Comparison of ENCODE assay signal across 17 cellular contexts in the genomic region with DNA sequence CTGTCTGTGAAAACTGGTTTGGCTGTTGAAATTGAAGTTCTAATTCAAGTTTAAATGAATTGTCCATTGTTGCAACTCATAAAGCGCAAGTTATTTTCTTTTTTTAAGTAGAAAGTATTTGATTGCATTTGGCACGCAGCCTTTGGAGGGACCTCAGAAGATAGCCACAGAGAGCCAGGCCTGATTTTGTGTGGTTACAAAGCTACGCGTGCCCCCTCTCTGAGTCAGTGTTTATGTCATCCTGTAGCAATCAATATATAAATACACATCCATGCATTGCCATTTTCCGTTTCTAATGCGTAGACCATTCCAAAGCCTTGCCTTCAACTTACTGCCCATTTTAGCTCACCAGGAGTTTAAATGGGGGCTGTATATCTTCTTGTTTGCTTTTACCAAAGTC.
A peak's percentile ranks its signal among the peaks of the same experiment; 100 is the strongest.
DNase-seq lines count a peak whose midpoint lies in the region; ATAC-seq and TF ChIP-seq lines count a peak whose summit lies in the region.
"Had no signal": no experiment of that assay in that cellular context is flagged by ENCODE, and none has a peak within 500 bp of the region (broad histone marks: within the 10 kb centered on the region; RNA-seq: fewer than 3 reads in every experiment).

No MANE protein-coding gene starts in this region.

- H3K36me3 Mint-ChIP-seq in chondrocyte (ENCODE audit: low read depth) (peaks cover 17% of the 10 kb centered on the region), WTC11 (peaks cover 9% of the 10 kb centered on the region)
- H3K36me3 Mint-ChIP-seq: natural killer cell had no signal

- TF ChIP-seq CTCF in RWPE1 (conservative IDR thresholded peaks at IDR 0.05; ENCODE audit: low read depth) (no peak), chondrocyte (IDR thresholded peaks at IDR 0.05) (no peak), WTC11 (IDR thresholded peaks at IDR 0.05) (no peak)

- ATAC-seq in GM19463 (IDR thresholded peaks at IDR 0.05; ENCODE audit: unreplicated experiment) (no peak), WTC11 (no peak)
- ATAC-seq: lower lobe of right lung, natural killer cell had no signal

- no peaks in the 10 kb centered on the region for H3K9me3 Mint-ChIP-seq in chondrocyte (ENCODE audit: low read depth)
- no peaks in the 10 kb centered on the region for H3K9me3 Mint-ChIP-seq in WTC11
- H3K9me3 Mint-ChIP-seq: natural killer cell; stimulated activated naive CD8-positive, alpha-beta T cell treated with anti-CD3 and anti-CD28 coated beads, Interleukin-15, Interleukin-2, amounts not matched to agents 100 ng/mL and 50 ng/mL, for 24 hours had no signal

- CTCF ChIA-PET in RWPE1 (lab: Yijun Ruan, JAX) (interaction anchor here (0.6 to 1.2 kb wide), 2 partner anchors 110 to 124 kb away, joined by 3 to 7 read pairs; no protein-coding TSS in a partner anchor), WTC11 (lab: Charles Lee) (no interaction called here)

- peak; percentile 73 for DNase-seq in EL
- no peak for DNase-seq in RWPE1 (ENCODE audit: low spot score)
- no peak for DNase-seq in chondrocyte (ENCODE audit: low spot score)
- peak; percentile 75 for DNase-seq in non-pigmented ciliary epithelial cell (ENCODE audit: low read depth)
- no peak for DNase-seq in DMS53 treated with DMSO at 0.1 percent for 48 hours (lab: John Stamatoyannopoulos, UW; ENCODE audit: unreplicated experiment)
- DNase-seq in RKO (ENCODE audit: low spot score): no peak
- no peak for DNase-seq in WTC11 (ENCODE audit: low spot score)
- DNase-seq: activated CD8-positive, alpha-beta memory T cell treated with anti-CD3 and anti-CD28 coated beads, Interleukin-2, amount 50 U/mL, for 48 hours; COR-L47; KBM-7; lower lobe of right lung; natural killer cell; NCI-H1417 treated with DMSO at 0.1 percent for 48 hours; NCI-H226; SHP77 treated with DMSO at 0.1 percent for 48 hours had no signal

- peak overlapping the region; percentile 39 for H3K27ac ChIP-seq in RWPE1
- H3K27ac ChIP-seq: lower lobe of right lung had no signal

- POLR2A ChIA-PET in RWPE1 (lab: Yijun Ruan, JAX; ENCODE audit: low non-redundant PET) (no interaction called here), WTC11 (lab: Charles Lee) (no interaction called here)

- no peaks in the 10 kb centered on the region for H3K27me3 Mint-ChIP-seq in chondrocyte (ENCODE audit: low read depth)
- no peaks in the 10 kb centered on the region for H3K27me3 Mint-ChIP-seq in WTC11 (ENCODE audit: low read depth)
- H3K27me3 Mint-ChIP-seq: stimulated activated naive CD8-positive, alpha-beta T cell treated with anti-CD3 and anti-CD28 coated beads, Interleukin-15, Interleukin-2, amounts not matched to agents 100 ng/mL and 50 ng/mL, for 24 hours had no signal

- H3K4me3 Mint-ChIP-seq in chondrocyte (ENCODE audit: unreplicated experiment): no peak overlapping the region
- H3K4me3 Mint-ChIP-seq in WTC11: no peak overlapping the region
- H3K4me3 Mint-ChIP-seq: natural killer cell; stimulated activated naive CD8-positive, alpha-beta T cell treated with anti-CD3 and anti-CD28 coated beads, Interleukin-15, Interleukin-2, amounts not matched to agents 100 ng/mL and 50 ng/mL, for 24 hours had no signal

- H3K4me1 Mint-ChIP-seq in chondrocyte (ENCODE audit: low read depth) (peaks cover 68% of the 10 kb centered on the region), WTC11 (peaks cover 27% of the 10 kb centered on the region)

- H3K27ac Mint-ChIP-seq in chondrocyte (ENCODE audit: unreplicated experiment) (peak overlapping the region; percentile 96), WTC11 (no peak overlapping the region)
- H3K27ac Mint-ChIP-seq: natural killer cell; stimulated activated naive CD8-positive, alpha-beta T cell treated with anti-CD3 and anti-CD28 coated beads, Interleukin-15, Interleukin-2, amounts not matched to agents 100 ng/mL and 50 ng/mL, for 24 hours had no signal

TF ChIP-seq in WTC11, 78 proteins besides CTCF, POLR2A, EP300 and RAD21:
- TF ChIP-seq ESRRA (CRISPR knock-in tag; IDR thresholded peaks at IDR 0.05; ENCODE audit: borderline replicate concordance) (no peak), ATF3 (CRISPR knock-in tag; conservative IDR thresholded peaks at IDR 0.05) (no peak), NR1H2 (CRISPR knock-in tag; IDR thresholded peaks at IDR 0.05) (no peak), IRF2 (CRISPR knock-in tag; IDR thresholded peaks at IDR 0.05; ENCODE audit: borderline replicate concordance, low read depth) (no peak), JUN (CRISPR knock-in tag; IDR thresholded peaks at IDR 0.05) (no peak), USF1 (CRISPR knock-in tag; IDR thresholded peaks at IDR 0.05) (no peak), MYBL2 (CRISPR knock-in tag; IDR thresholded peaks at IDR 0.05) (no peak), HMGA2 (CRISPR knock-in tag; IDR thresholded peaks at IDR 0.05) (no peak), NR2C2 (CRISPR knock-in tag; IDR thresholded peaks at IDR 0.05) (no peak), ZNF121 (CRISPR knock-in tag; IDR thresholded peaks at IDR 0.05) (no peak), KAT7 (CRISPR knock-in tag; IDR thresholded peaks at IDR 0.05; ENCODE audit: borderline replicate concordance) (no peak), CBFB (CRISPR knock-in tag; IDR thresholded peaks at IDR 0.05; ENCODE audit: low read depth) (no peak), ZBTB21 (CRISPR knock-in tag; IDR thresholded peaks at IDR 0.05; ENCODE audit: borderline replicate concordance) (no peak), ZNF671 (CRISPR knock-in tag; IDR thresholded peaks at IDR 0.05) (no peak), CREB1 (CRISPR knock-in tag; IDR thresholded peaks at IDR 0.05) (no peak), PREB (CRISPR knock-in tag; IDR thresholded peaks at IDR 0.05; ENCODE audit: borderline replicate concordance) (no peak)

Comparison
In these comparisons a context has a peak if more than half of its experiments do, and no peak if none do; other contexts are left out.
1. DNase-seq: peak in EL (single experiment) and non-pigmented ciliary epithelial cell (single experiment); none in RWPE1 (single experiment), chondrocyte (single experiment), DMS53 treated with DMSO at 0.1 percent for 48 hours (single experiment), RKO (single experiment) and WTC11 (single experiment).